ENCODE assay signal across 1 cellular context in genomic region chr7:105521027-105521730, GRCh38.
TF ChIP-seq lines count a peak whose summit lies in the region.

No MANE protein-coding gene starts in this region.

TF ChIP-seq in H1, 55 proteins besides CTCF, POLR2A, EP300 and RAD21 (continued from another document):
- no peak for TF ChIP-seq EGR1 (IDR thresholded peaks at IDR 0.05; ENCODE audit: borderline replicate concordance, low read depth, low read length)
- no peak for TF ChIP-seq ATF2 (IDR thresholded peaks at IDR 0.05; ENCODE audit: low read length)
- no peak for TF ChIP-seq CEBPB (IDR thresholded peaks at IDR 0.05; ENCODE audit: low read depth, low read length)
- TF ChIP-seq NANOG (IDR thresholded peaks at IDR 0.05; ENCODE audit: insufficient read depth, low read depth, low read length, poor library complexity, severe bottlenecking) = no peak
- TF ChIP-seq SAP30 (IDR thresholded peaks at IDR 0.05; ENCODE audit: insufficient read depth, insufficient replicate concordance, low read length) = peak; percentile 60
- no peak for TF ChIP-seq CHD1 (IDR thresholded peaks at IDR 0.05; ENCODE audit: low read depth, low read length)
- no peak for TF ChIP-seq POU5F1 (IDR thresholded peaks at IDR 0.05; ENCODE audit: low read depth, low read length)
- TF ChIP-seq RBBP5 (IDR thresholded peaks at IDR 0.05; ENCODE audit: borderline replicate concordance, low read depth, low read length) = no peak
- TF ChIP-seq TBP (IDR thresholded peaks at IDR 0.05; ENCODE audit: low read depth, low read length) = no peak
- TF ChIP-seq RXRA (IDR thresholded peaks at IDR 0.05; ENCODE audit: insufficient read depth, low read depth, low read length) = no peak
- no peak for TF ChIP-seq HDAC6 (IDR thresholded peaks at IDR 0.05; ENCODE audit: low read depth, low read length)
- no peak for TF ChIP-seq SRF (IDR thresholded peaks at IDR 0.05; ENCODE audit: low read depth, low read length)
- TF ChIP-seq GABPA (IDR thresholded peaks at IDR 0.05; ENCODE audit: borderline replicate concordance, insufficient read depth, low read length) = no peak
- TF ChIP-seq BCL11A (IDR thresholded peaks at IDR 0.05; ENCODE audit: low read depth in 2 of 2, low read length in 2 of 2) = no peak
- TF ChIP-seq FOSL1 (IDR thresholded peaks at IDR 0.05; ENCODE audit: insufficient read depth, low read depth, low read length) = no peak
- TF ChIP-seq SP4 (IDR thresholded peaks at IDR 0.05; ENCODE audit: low read length) = no peak
- TF ChIP-seq CTBP2 (IDR thresholded peaks at IDR 0.05; ENCODE audit: borderline replicate concordance, insufficient read depth, insufficient read length, low read length) = no peak
- TF ChIP-seq MAX (IDR thresholded peaks at IDR 0.05) = peak; percentile 91
- 0 out of 2 replicates have a peak, but pooled peaks have one; percentile 23 for TF ChIP-seq BACH1 (IDR thresholded peaks at IDR 0.05; ENCODE audit: low read length)
- TF ChIP-seq GTF2F1 (IDR thresholded peaks at IDR 0.05; ENCODE audit: borderline replicate concordance, low read depth, low read length) = no peak
- no peak for TF ChIP-seq SIRT6 (IDR thresholded peaks at IDR 0.05; ENCODE audit: low read length)
- no peak for TF ChIP-seq ASH2L (IDR thresholded peaks at IDR 0.05; ENCODE audit: low read length)
- TF ChIP-seq RNF2 (IDR thresholded peaks at IDR 0.05; ENCODE audit: borderline replicate concordance, low read depth, low read length, missing control alignments, poor library complexity, severe bottlenecking) = no peak
- TF ChIP-seq SIX5 (IDR thresholded peaks at IDR 0.05; ENCODE audit: low read depth, low read length) = no peak
- TF ChIP-seq RFX5 (IDR thresholded peaks at IDR 0.05; ENCODE audit: borderline replicate concordance, low read depth, low read length) = no peak
- TF ChIP-seq E2F6 (IDR thresholded peaks at IDR 0.05) = peak; percentile 66
- TF ChIP-seq SIN3A (conservative IDR thresholded peaks at IDR 0.05 in 1 of 2, IDR thresholded peaks at IDR 0.05 in 1 of 2; ENCODE audit: low read depth in 1 of 2, low read length in 2 of 2) = peak in 1 of 2 experiments; percentile 58; a peak in 2 of 4 replicates
TF ChIP-seq in H1: peak in this region for 6.
